In genomic region chr14:61716956-61717355, GRCh38 we compare ENCODE assay signal across 17 cellular contexts. TPM values are rescaled to one million over a fixed set of nuclear protein-coding genes. Genes with fewer than 3 reads are reported as not detected.
DNase-seq lines count a peak whose midpoint lies in the region; ATAC-seq and TF ChIP-seq lines count a peak whose summit lies in the region.
"Had no signal": no experiment of that assay in that cellular context is flagged by ENCODE, and none has a peak within 500 bp of the region (broad histone marks: within the 10 kb centered on the region; RNA-seq: fewer than 3 reads in every experiment).

No MANE protein-coding gene starts in this region.

- H3K4me3 ChIP-seq in fibroblast of pulmonary artery (replicated peaks; ENCODE audit: low read depth, low read length) (peak overlapping the region; percentile 39), upper lobe of left lung (no peak overlapping the region)
- H3K4me3 ChIP-seq: breast epithelium had no signal

- no peak overlapping the region for H3K27ac ChIP-seq in upper lobe of left lung
- H3K27ac ChIP-seq: breast epithelium had no signal

- H3K4me1 Mint-ChIP-seq in stimulated activated naive CD8-positive, alpha-beta T cell treated with anti-CD3 and anti-CD28 coated beads, Interleukin-15, Interleukin-2, amounts not matched to agents 100 ng/mL and 50 ng/mL, for 24 hours (ENCODE audit: low read depth), result peaks cover 95% of the 10 kb centered on the region
- peaks cover 86 to 93% (median 92%) of the 10 kb centered on the region in 3 donors for H3K4me1 Mint-ChIP-seq in T-cell

- no peaks in the 10 kb centered on the region for H3K27me3 ChIP-seq in upper lobe of left lung
- H3K27me3 ChIP-seq: breast epithelium had no signal

- POLR2A ChIA-PET in T-cell (lab: Charles Lee), result interaction anchor here (0.6 to 1.2 kb wide), 6 partner anchors 10 to 362 kb away, joined by 3 to 4 read pairs (median 4); no protein-coding TSS in a partner anchor

- no peak for TF ChIP-seq POLR2A in upper lobe of left lung (IDR thresholded peaks at IDR 0.05)

- H3K4me3 Mint-ChIP-seq in stimulated activated naive CD8-positive, alpha-beta T cell treated with anti-CD3 and anti-CD28 coated beads, Interleukin-15, Interleukin-2, amounts not matched to agents 100 ng/mL and 50 ng/mL, for 24 hours, result no peak overlapping the region
- no peak overlapping the region for H3K4me3 Mint-ChIP-seq in T-cell

- no peak for ATAC-seq in stimulated activated naive CD8-positive, alpha-beta T cell treated with anti-CD3 and anti-CD28 coated beads, Interleukin-15, Interleukin-2, amounts not matched to agents 100 U/mL and 50 U/mL, for 24 hours
- ATAC-seq in T-cell (replicated peaks in 1 of 4) (no peak), HG02870 (IDR thresholded peaks at IDR 0.05; ENCODE audit: unreplicated experiment) (no peak), upper lobe of left lung (ENCODE audit: low FRiP score in 2 of 2) (no peak), GM18861 (IDR thresholded peaks at IDR 0.05; ENCODE audit: unreplicated experiment) (no peak)

- peaks cover 1 to 8% (median 3%) of the 10 kb centered on the region in 4 donors for H3K36me3 ChIP-seq in upper lobe of left lung
- H3K36me3 ChIP-seq: breast epithelium had no signal

- peaks cover 27 to 60% (median 45%) of the 10 kb centered on the region in 4 donors for H3K4me1 ChIP-seq in upper lobe of left lung
- H3K4me1 ChIP-seq: breast epithelium had no signal

- WGBS in upper lobe of left lung, 2 donors, result 65 to 85% methylated on average over 1 of the region's 1 CpG

- no peak for DNase-seq in stimulated activated naive CD8-positive, alpha-beta T cell treated with anti-CD3 and anti-CD28 coated beads, Interleukin-15, Interleukin-2, amounts not matched to agents 100 U/mL and 50 U/mL, for 24 hours
- no peak for DNase-seq in T-cell
- DNase-seq in fibroblast of pulmonary artery (ENCODE audit: low read depth), result no peak
- no peak for DNase-seq in SIG-M5 (lab: John Stamatoyannopoulos, UW)
- no peak for DNase-seq in upper lobe of left lung
- DNase-seq: activated CD4-positive, alpha-beta T cell treated with anti-CD3 and anti-CD28 coated beads, Interleukin-2, amount 50 U/mL, for 48 hours; activated gamma-delta T cell; DND-41; KG1; NCI-H1092 treated with DMSO at 0.1 percent for 48 hours; NCI-H82; substantia nigra; T1000 had no signal

- no peaks in the 10 kb centered on the region for H3K9me3 ChIP-seq in upper lobe of left lung
- H3K9me3 ChIP-seq: breast epithelium had no signal

- CTCF ChIA-PET in T-cell (lab: Charles Lee), result interaction anchor here in 1 of 2 donors (0.6 to 2.3 kb wide), 5 partner anchors 9 to 427 kb away, joined by 3 to 7 read pairs (median 3); no protein-coding TSS in a partner anchor

- TF ChIP-seq EP300 in upper lobe of left lung (IDR thresholded peaks at IDR 0.05), result no peak

- TF ChIP-seq CTCF in fibroblast of pulmonary artery (IDR thresholded peaks at IDR 0.05; ENCODE audit: low read length, missing control alignments), result no peak
- no peak for TF ChIP-seq CTCF in upper lobe of left lung (IDR thresholded peaks at IDR 0.05)

- H3K9me3 Mint-ChIP-seq in stimulated activated naive CD8-positive, alpha-beta T cell treated with anti-CD3 and anti-CD28 coated beads, Interleukin-15, Interleukin-2, amounts not matched to agents 100 ng/mL and 50 ng/mL, for 24 hours, result no peaks in the 10 kb centered on the region
- no peaks in the 10 kb centered on the region for H3K9me3 Mint-ChIP-seq in T-cell

- H3K27me3 Mint-ChIP-seq in stimulated activated naive CD8-positive, alpha-beta T cell treated with anti-CD3 and anti-CD28 coated beads, Interleukin-15, Interleukin-2, amounts not matched to agents 100 ng/mL and 50 ng/mL, for 24 hours, result no peaks in the 10 kb centered on the region
- H3K27me3 Mint-ChIP-seq in T-cell, result no peaks in the 10 kb centered on the region

- peak overlapping the region; percentile 21 for H3K27ac Mint-ChIP-seq in stimulated activated naive CD8-positive, alpha-beta T cell treated with anti-CD3 and anti-CD28 coated beads, Interleukin-15, Interleukin-2, amounts not matched to agents 100 ng/mL and 50 ng/mL, for 24 hours
- H3K27ac Mint-ChIP-seq in T-cell, result peak overlapping the region; percentile 79

- peaks cover 39% of the 10 kb centered on the region for H3K36me3 Mint-ChIP-seq in stimulated activated naive CD8-positive, alpha-beta T cell treated with anti-CD3 and anti-CD28 coated beads, Interleukin-15, Interleukin-2, amounts not matched to agents 100 ng/mL and 50 ng/mL, for 24 hours (ENCODE audit: low read depth)
- peaks cover 5% of the 10 kb centered on the region for H3K36me3 Mint-ChIP-seq in T-cell

RNA-seq across cellular contexts. Expression of gene HIF1A, which starts 21.6 kb away (rescaled TPM):
- 100 to 1,000 TPM in 2 of 5 donors, 10 to 100 TPM in 3; 80.2 to 200 (median 87.8) TPM for total RNA-seq in T-cell
- 100 to 1,000 TPM in 4 of 6 donors, 10 to 100 TPM in 2; 72.1 to 131 (median 116) TPM for total RNA-seq in upper lobe of left lung

RNA-seq across cellular contexts. Expression of gene SNAPC1, which starts 45.3 kb away (rescaled TPM):
- total RNA-seq in T-cell (1 to 10 TPM; 2.8 to 6.4 (median 4.0) TPM), upper lobe of left lung (1 to 10 TPM; 4.2 to 8.9 (median 4.7) TPM)
